In genomic region chr19:14166448-14166847, GRCh38 we compare ENCODE assay signal across 17 cellular contexts. TPM values are rescaled to one million over a fixed set of nuclear protein-coding genes. Genes with fewer than 3 reads are reported as not detected.
A peak's percentile ranks its signal among the peaks of the same experiment; 100 is the strongest.
DNase-seq lines count a peak whose midpoint lies in the region; ATAC-seq and TF ChIP-seq lines count a peak whose summit lies in the region.
"Had no signal": no experiment of that assay in that cellular context is flagged by ENCODE, and none has a peak within 500 bp of the region (broad histone marks: within the 10 kb centered on the region; RNA-seq: fewer than 3 reads in every experiment).

No MANE protein-coding gene starts in this region.

- no peak for TF ChIP-seq CTCF in CD4-positive, alpha-beta T cell (IDR thresholded peaks at IDR 0.05)
- TF ChIP-seq CTCF in natural killer cell (IDR thresholded peaks at IDR 0.05) (no peak), A673 (conservative IDR thresholded peaks at IDR 0.05; ENCODE audit: low read depth, low read length) (no peak)

- peaks cover 22% of the 10 kb centered on the region for H3K4me1 ChIP-seq in SJCRH30
- H3K4me1 ChIP-seq in A673 (ENCODE audit: insufficient read depth, low read length, poor library complexity, severe bottlenecking), result peaks cover 30% of the 10 kb centered on the region
- H3K4me1 ChIP-seq: parathyroid adenoma had no signal

- H3K4me3 Mint-ChIP-seq in CD4-positive, alpha-beta T cell, result peak overlapping the region; percentile 89
- peak overlapping the region; percentile 84 for H3K4me3 Mint-ChIP-seq in activated naive CD8-positive, alpha-beta T cell treated with anti-CD3 and anti-CD28 coated beads, Interleukin-2, amount 10 ng/mL, durations not matched to agents 7 days and 5 days
- H3K4me3 Mint-ChIP-seq in natural killer cell, result peak overlapping the region; percentile 89

- no peaks in the 10 kb centered on the region for H3K9me3 ChIP-seq in CD4-positive, alpha-beta T cell (ENCODE audit: control insufficient read depth, low read length)
- H3K9me3 ChIP-seq in SJCRH30 (replicated peaks) (no peaks in the 10 kb centered on the region), A673 (ENCODE audit: low read depth, low read length, poor library complexity, severe bottlenecking) (no peaks in the 10 kb centered on the region)
- H3K9me3 ChIP-seq: BE2C, stomach had no signal

- peak overlapping the region; percentile 25; the same call in 1 of the 2 replicates for H3K4me3 ChIP-seq in SJCRH30
- no peak overlapping the region for H3K4me3 ChIP-seq in A673 (ENCODE audit: low read depth, low read length, poor library complexity, severe bottlenecking)
- H3K4me3 ChIP-seq: cardiac muscle cell had no signal

- CTCF ChIA-PET in CD4-positive, alpha-beta T cell (lab: Charles Lee), result interaction anchor here (1.4 to 2.0 kb wide), 2 partner anchors 30 to 108 kb away, joined by 3 to 6 read pairs; partner anchors contain the start of gene ASF1B
- CTCF ChIA-PET in A673 (lab: Charles Lee), result no interaction called here

- H3K27ac Mint-ChIP-seq in CD4-positive, alpha-beta T cell, result peak overlapping the region; percentile 84
- peak overlapping the region; percentile 92 for H3K27ac Mint-ChIP-seq in activated naive CD8-positive, alpha-beta T cell treated with anti-CD3 and anti-CD28 coated beads, Interleukin-2, amount 10 ng/mL, durations not matched to agents 7 days and 5 days
- peak overlapping the region; percentile 85 to 95 for H3K27ac Mint-ChIP-seq in natural killer cell

- intact Hi-C loops in CD4-positive, alpha-beta T cell (cut with DNase I, micrococcal nuclease), result no loop called here
- intact Hi-C loops in natural killer cell (cut with micrococcal nuclease), result loop anchor here (10.0 kb wide), 1 partner anchor 108 kb away; no protein-coding TSS in a partner anchor
- intact Hi-C loops in A673 (cut with micrococcal nuclease; ENCODE audit: unreplicated experiment), result no loop called here

- DNase-seq in CD4-positive, alpha-beta T cell, result no peak
- DNase-seq in SJCRH30 (no peak), natural killer cell (peak; percentile 25), A673 (ENCODE audit: low spot score) (no peak), hypothalamus (lab: John Stamatoyannopoulos, UW) (no peak)
- no peak for DNase-seq in activated naive CD8-positive, alpha-beta T cell treated with anti-CD3 and anti-CD28 coated beads, Interleukin-2, amount 10 ng/mL, durations not matched to agents 7 days and 5 days
- DNase-seq: BE2C, DND-41, mesenchymal stem cell, NCI-H2029 treated with DMSO at 0.1 percent for 48 hours, NCI-H526, small intestine, stomach had no signal

- H3K27ac ChIP-seq in CD4-positive, alpha-beta T cell (ENCODE audit: low read depth, low read length), result peak overlapping the region; percentile 24
- no peak overlapping the region for H3K27ac ChIP-seq in SJCRH30
- H3K27ac ChIP-seq in A673 (ENCODE audit: low read depth, low read length, poor library complexity, severe bottlenecking), result no peak overlapping the region
- H3K27ac ChIP-seq: cardiac muscle cell, parathyroid adenoma had no signal

- ATAC-seq in CD4-positive, alpha-beta T cell (ENCODE audit: poor library complexity), result peak; percentile 31
- peak; percentile 24 for ATAC-seq in activated naive CD8-positive, alpha-beta T cell treated with anti-CD3 and anti-CD28 coated beads, Interleukin-2, amount 10 ng/mL, durations not matched to agents 7 days and 5 days (ENCODE audit: low read depth)
- ATAC-seq in natural killer cell (peak in 2 of 3 donors; percentile 18), HG02759 (IDR thresholded peaks at IDR 0.05; ENCODE audit: unreplicated experiment) (no peak), GM19452 (IDR thresholded peaks at IDR 0.05; ENCODE audit: unreplicated experiment) (no peak)

- BruUV-seq in A673 (replicated peaks; lab: Mats Ljungman, UMichigan), result no TSS peak

- H3K27me3 ChIP-seq in CD4-positive, alpha-beta T cell (ENCODE audit: control insufficient read depth, insufficient read depth, low read length), result no peaks in the 10 kb centered on the region
- no peaks in the 10 kb centered on the region for H3K27me3 ChIP-seq in SJCRH30
- H3K27me3 ChIP-seq in A673 (replicated peaks; ENCODE audit: insufficient read depth, low read depth, low read length, poor library complexity), result no peaks in the 10 kb centered on the region
- H3K27me3 ChIP-seq: BE2C, cardiac muscle cell, stomach had no signal

- H3K36me3 ChIP-seq in SJCRH30 (no peaks in the 10 kb centered on the region; the same call in 1 of the 2 replicates), A673 (ENCODE audit: insufficient read depth, low read length, poor library complexity, severe bottlenecking) (peaks cover 28% of the 10 kb centered on the region)

- H3K4me1 Mint-ChIP-seq in CD4-positive, alpha-beta T cell (ENCODE audit: low read depth), result peaks cover 27% of the 10 kb centered on the region
- H3K4me1 Mint-ChIP-seq in activated naive CD8-positive, alpha-beta T cell treated with anti-CD3 and anti-CD28 coated beads, Interleukin-2, amount 10 ng/mL, durations not matched to agents 7 days and 5 days, result peaks cover 19% of the 10 kb centered on the region
- H3K4me1 Mint-ChIP-seq in natural killer cell, result peaks cover 26 to 40% of the 10 kb centered on the region in 2 donors

- H3K36me3 Mint-ChIP-seq in CD4-positive, alpha-beta T cell (ENCODE audit: low read depth), result peaks cover 25% of the 10 kb centered on the region
- peaks cover 7% of the 10 kb centered on the region for H3K36me3 Mint-ChIP-seq in activated naive CD8-positive, alpha-beta T cell treated with anti-CD3 and anti-CD28 coated beads, Interleukin-2, amount 10 ng/mL, durations not matched to agents 7 days and 5 days
- no peaks in the 10 kb centered on the region for H3K36me3 Mint-ChIP-seq in natural killer cell

- POLR2A ChIA-PET in CD4-positive, alpha-beta T cell (lab: Charles Lee), result interaction anchor here (1.0 to 2.5 kb wide), 4 partner anchors 17 to 30 kb away, joined by 3 to 15 read pairs (median 4); partner anchors contain the start of gene ASF1B
- POLR2A ChIA-PET in activated naive CD8-positive, alpha-beta T cell treated with anti-CD3 and anti-CD28 coated beads, Interleukin-2, amount 10 ng/mL, durations not matched to agents 7 days and 5 days (lab: Charles Lee), result interaction anchor here (1.2 to 2.8 kb wide), 4 partner anchors 18 to 341 kb away, joined by 3 to 14 read pairs (median 4); partner anchors contain the start of genes ADGRE5 and ASF1B
- POLR2A ChIA-PET in A673 (lab: Charles Lee; ENCODE audit: low non-redundant PET), result no interaction called here

- H3K27me3 Mint-ChIP-seq in CD4-positive, alpha-beta T cell, result no peaks in the 10 kb centered on the region
- no peaks in the 10 kb centered on the region for H3K27me3 Mint-ChIP-seq in activated naive CD8-positive, alpha-beta T cell treated with anti-CD3 and anti-CD28 coated beads, Interleukin-2, amount 10 ng/mL, durations not matched to agents 7 days and 5 days
- H3K27me3 Mint-ChIP-seq in natural killer cell (ENCODE audit: low read depth in 2 of 2), result no peaks in the 10 kb centered on the region

- no peaks in the 10 kb centered on the region for H3K9me3 Mint-ChIP-seq in CD4-positive, alpha-beta T cell
- H3K9me3 Mint-ChIP-seq in activated naive CD8-positive, alpha-beta T cell treated with anti-CD3 and anti-CD28 coated beads, Interleukin-2, amount 10 ng/mL, durations not matched to agents 7 days and 5 days, result peaks cover 2% of the 10 kb centered on the region
- no peaks in the 10 kb centered on the region for H3K9me3 Mint-ChIP-seq in natural killer cell

RNA-seq across cellular contexts. Expression of gene ASF1B, which starts 30.1 kb away (rescaled TPM):
- under 1 TPM; 0.59 to 0.77 TPM for total RNA-seq in CD4-positive, alpha-beta T cell
- 93.8 and 102 TPM in 2 replicates for total RNA-seq in SJCRH30 (2014; rRNA removed; shearing (Covaris generic))
- 10 to 100 TPM; 75.3 to 82.4 TPM for total RNA-seq in activated naive CD8-positive, alpha-beta T cell treated with anti-CD3 and anti-CD28 coated beads, Interleukin-2, amount 10 ng/mL, durations not matched to agents 7 days and 5 days
- total RNA-seq in natural killer cell, result 1 to 10 TPM; 4.5 to 5.5 (median 4.8) TPM
- total RNA-seq in A673 (2021), result 50.0 and 54.6 TPM in 2 replicates

RNA-seq across cellular contexts. Expression of gene ADGRL1, which starts 39.5 kb away (rescaled TPM):
- 10 to 100 TPM; 22.2 to 23.9 TPM for total RNA-seq in CD4-positive, alpha-beta T cell
- 9.3 and 9.4 TPM in 2 replicates for total RNA-seq in SJCRH30 (2014; rRNA removed; shearing (Covaris generic))
- total RNA-seq in activated naive CD8-positive, alpha-beta T cell treated with anti-CD3 and anti-CD28 coated beads, Interleukin-2, amount 10 ng/mL, durations not matched to agents 7 days and 5 days, result 10 to 100 TPM; 15.0 to 16.4 TPM
- 10 to 100 TPM; 47.3 to 54.3 (median 52.7) TPM for total RNA-seq in natural killer cell
- 66.1 and 72.0 TPM in 2 replicates for total RNA-seq in A673 (2021)

RNA-seq across cellular contexts. Expression of gene PRKACA, which starts 48.9 kb away (rescaled TPM):
- total RNA-seq in CD4-positive, alpha-beta T cell, result 10 to 100 TPM; 27.4 to 29.8 TPM
- 77.5 and 93.2 TPM in 2 replicates for total RNA-seq in SJCRH30 (2014; rRNA removed; shearing (Covaris generic))
- total RNA-seq in activated naive CD8-positive, alpha-beta T cell treated with anti-CD3 and anti-CD28 coated beads, Interleukin-2, amount 10 ng/mL, durations not matched to agents 7 days and 5 days, result 10 to 100 TPM; 64.1 to 66.9 TPM
- 10 to 100 TPM; 68.6 to 71.8 (median 69.3) TPM for total RNA-seq in natural killer cell
- 56.7 and 77.9 TPM in 2 replicates for total RNA-seq in A673 (2021)

Comparison
In these comparisons a context has a peak if more than half of its experiments do, and no peak if none do; other contexts are left out.
1. ATAC-seq: peak in CD4-positive, alpha-beta T cell (single experiment), activated naive CD8-positive, alpha-beta T cell treated with anti-CD3 and anti-CD28 coated beads, Interleukin-2, amount 10 ng/mL, durations not matched to agents 7 days and 5 days (single experiment) and natural killer cell (2 of 3); none in HG02759 (single experiment) and GM19452 (single experiment).
2. Peak in every context shown above with its lines, with median percentiles within 50 percentile points of each other: H3K27ac Mint-ChIP-seq and H3K4me3 Mint-ChIP-seq.